ENCODE assay signal across 27 cellular contexts in genomic region chr4:74174421-74174820, GRCh38.
"Had no signal": no experiment of that assay in that cellular context is flagged by ENCODE, and none has a peak within 500 bp of the region (broad histone marks: within the 10 kb centered on the region; RNA-seq: fewer than 3 reads in every experiment).

No MANE protein-coding gene starts in this region.

- H3K9me3 Mint-ChIP-seq: dendritic cell treated with granulocyte-macrophage colony-stimulating factor and Interleukin-4, amounts not matched to agents 40 ng/mL and 50 ng/mL, for 4 days; effector memory CD8-positive, alpha-beta T cell; endodermal cell had no signal

- H3K4me1 Mint-ChIP-seq: endodermal cell had no signal

- H3K27me3 ChIP-seq: colonic mucosa, dorsolateral prefrontal cortex, esophagus muscularis mucosa, esophagus squamous epithelium, foreskin keratinocyte, gastrocnemius medialis, gastroesophageal sphincter, heart left ventricle, heart right ventricle had no signal

- H3K4me3 ChIP-seq: colonic mucosa, coronary artery, dorsolateral prefrontal cortex, esophagus muscularis mucosa, esophagus squamous epithelium, gastrocnemius medialis, gastroesophageal sphincter, heart left ventricle, heart right ventricle had no signal

- H3K4me3 Mint-ChIP-seq: dendritic cell treated with granulocyte-macrophage colony-stimulating factor and Interleukin-4, amounts not matched to agents 40 ng/mL and 50 ng/mL, for 4 days; effector memory CD8-positive, alpha-beta T cell; endodermal cell had no signal

- H3K36me3 ChIP-seq: colonic mucosa, esophagus muscularis mucosa, esophagus squamous epithelium, gastrocnemius medialis had no signal

- FAIRE-seq: colon, endometrium, endothelial cell of umbilical vein, frontal cortex had no signal

- H3K4me1 ChIP-seq: colonic mucosa, esophagus muscularis mucosa, foreskin keratinocyte, gastrocnemius medialis, gastroesophageal sphincter, heart left ventricle, heart right ventricle had no signal

- DNase-seq: colonic mucosa; cortex of kidney; dorsolateral prefrontal cortex; effector CD4-positive, alpha-beta T cell; effector CD8-positive, alpha-beta T cell; effector memory CD4-positive, alpha-beta T cell; effector memory CD8-positive, alpha-beta T cell; endodermal cell; esophagus squamous epithelium; foreskin fibroblast; foreskin keratinocyte; foreskin melanocyte; gastrocnemius medialis; glutamatergic neuron; head of caudate nucleus; heart left ventricle; heart right ventricle had no signal

- H3K27ac Mint-ChIP-seq: dendritic cell treated with granulocyte-macrophage colony-stimulating factor and Interleukin-4, amounts not matched to agents 40 ng/mL and 50 ng/mL, for 4 days; effector memory CD8-positive, alpha-beta T cell; endodermal cell had no signal

- H3K27ac ChIP-seq: colonic mucosa, coronary artery, dorsolateral prefrontal cortex, epithelial cell of prostate, esophagus muscularis mucosa, esophagus squamous epithelium, foreskin keratinocyte, gastrocnemius medialis, gastroesophageal sphincter, heart left ventricle, heart right ventricle had no signal

- H3K27me3 Mint-ChIP-seq: dendritic cell treated with granulocyte-macrophage colony-stimulating factor and Interleukin-4, amounts not matched to agents 40 ng/mL and 50 ng/mL, for 4 days; effector memory CD8-positive, alpha-beta T cell had no signal

- H3K9me3 ChIP-seq: colonic mucosa, esophagus muscularis mucosa, esophagus squamous epithelium, gastrocnemius medialis, gastroesophageal sphincter, heart left ventricle, heart right ventricle had no signal

- ATAC-seq: effector memory CD8-positive, alpha-beta T cell; esophagus mucosa; foreskin keratinocyte; gastrocnemius medialis; gastroesophageal sphincter; heart left ventricle; heart right ventricle had no signal
